In genomic region chr17:2615882-2616281, GRCh38 we compare ENCODE assay signal across 26 cellular contexts.
"Had no signal": no experiment of that assay in that cellular context is flagged by ENCODE, and none has a peak within 500 bp of the region (broad histone marks: within the 10 kb centered on the region; RNA-seq: fewer than 3 reads in every experiment).

No MANE protein-coding gene starts in this region.

- H3K9me3 Mint-ChIP-seq: activated CD8-positive, alpha-beta T cell treated with anti-CD3 and anti-CD28 coated beads for 36 hours; activated naive CD4-positive, alpha-beta T cell treated with anti-CD3 and anti-CD28 coated beads, Interleukin-2, amount 10 ng/mL, durations not matched to agents 7 days and 5 days; activated T-cell treated with anti-CD3 and anti-CD28 coated beads, Interleukin-2, amount 50 U/mL, for 4 hours; neural crest cell had no signal

- H3K27ac Mint-ChIP-seq: activated naive CD4-positive, alpha-beta T cell treated with anti-CD3 and anti-CD28 coated beads, Interleukin-2, amount 10 ng/mL, durations not matched to agents 7 days and 5 days had no signal

- H3K9me3 ChIP-seq: colonic mucosa, gastroesophageal sphincter, pancreas, prostate gland, sigmoid colon, suprapubic skin, tibial artery had no signal

- H3K36me3 ChIP-seq: colonic mucosa, gastroesophageal sphincter, pancreas, prostate gland, sigmoid colon, suprapubic skin, tibial artery had no signal

- H3K4me3 Mint-ChIP-seq: activated CD8-positive, alpha-beta T cell treated with anti-CD3 and anti-CD28 coated beads for 36 hours; activated naive CD4-positive, alpha-beta T cell treated with anti-CD3 and anti-CD28 coated beads, Interleukin-2, amount 10 ng/mL, durations not matched to agents 7 days and 5 days; activated T-cell treated with anti-CD3 and anti-CD28 coated beads, Interleukin-2, amount 50 U/mL, for 4 hours; neural crest cell had no signal

- H3K27me3 Mint-ChIP-seq: activated CD8-positive, alpha-beta T cell treated with anti-CD3 and anti-CD28 coated beads for 36 hours; activated naive CD4-positive, alpha-beta T cell treated with anti-CD3 and anti-CD28 coated beads, Interleukin-2, amount 10 ng/mL, durations not matched to agents 7 days and 5 days had no signal

- H3K4me1 ChIP-seq: colonic mucosa, pancreas, prostate gland had no signal

- H3K4me3 ChIP-seq: colonic mucosa, dorsolateral prefrontal cortex, gastroesophageal sphincter, hepatocyte, pancreas, prostate gland, sigmoid colon, suprapubic skin, tibial artery had no signal

- ATAC-seq: activated CD8-positive, alpha-beta T cell treated with anti-CD3 and anti-CD28 coated beads for 36 hours; activated T-cell treated with anti-CD3 and anti-CD28 coated beads, Interleukin-2, amount 50 U/mL, for 4 hours; gastroesophageal sphincter; left cardiac atrium; left ventricle myocardium superior; pancreas had no signal

- DNase-seq: activated CD4-positive, alpha-beta T cell treated with anti-CD3 and anti-CD28 coated beads, Interleukin-2, amount 50 U/mL, for 1 hour; activated CD4-positive, CD25-positive, alpha-beta regulatory T cell treated with anti-CD3 and anti-CD28 coated beads, Interleukin-2, amount 50 U/mL, for 72 hours; activated CD8-positive, alpha-beta T cell treated with anti-CD3 and anti-CD28 coated beads for 36 hours; activated effector memory CD4-positive, alpha-beta T cell treated with Interleukin-2 at 50 U/mL for 16 hours; activated naive CD4-positive, alpha-beta T cell treated with anti-CD3 and anti-CD28 coated beads, Interleukin-2, amount 10 ng/mL, durations not matched to agents 7 days and 5 days; activated T-cell treated with anti-CD3 and anti-CD28 coated beads, Interleukin-2, amount 50 U/mL, for 4 hours; colonic mucosa; dorsolateral prefrontal cortex; effector memory CD4-positive, alpha-beta T cell; erythroblast; left cardiac atrium; left ventricle myocardium superior; nucleus accumbens; pancreas; retina; sigmoid colon; small intestine; stimulated activated CD4-positive, alpha-beta T cell treated with anti-CD3 and anti-CD28 coated beads, Interleukin-1b, Interleukin-23, amount 100 ng/mL, for 48 hours; stimulated activated naive CD4-positive, alpha-beta T cell; T-helper 2 cell; tibial artery had no signal

- H3K27ac ChIP-seq: colonic mucosa, dorsolateral prefrontal cortex, gastroesophageal sphincter, hepatocyte, pancreas, prostate gland, sigmoid colon, suprapubic skin, tibial artery had no signal

- H3K27me3 ChIP-seq: colonic mucosa, dorsolateral prefrontal cortex, gastroesophageal sphincter, hepatocyte, pancreas, sigmoid colon, suprapubic skin, tibial artery had no signal
